In genomic region chr9:136958898-136959850, GRCh38 we compare ENCODE assay signal across 22 cellular contexts. TPM values are rescaled to one million over a fixed set of nuclear protein-coding genes. Genes with fewer than 3 reads are reported as not detected.
DNase-seq lines count a peak whose midpoint lies in the region; ATAC-seq, FAIRE-seq and TF ChIP-seq lines count a peak whose summit lies in the region.
"Had no signal": no experiment of that assay in that cellular context is flagged by ENCODE, and none has a peak within 500 bp of the region (broad histone marks: within the 10 kb centered on the region; RNA-seq: fewer than 3 reads in every experiment).

No MANE protein-coding gene starts in this region.

- TF ChIP-seq CTCF in IMR-90 (conservative IDR thresholded peaks at IDR 0.05; ENCODE audit: low read depth, low read length) (no peak), H1 (IDR thresholded peaks at IDR 0.05; ENCODE audit: control extremely low read depth in 1 of 3, insufficient read depth in 1 of 3, low read depth in 1 of 3, low read length in 3 of 3) (no peak)

- H4K5ac ChIP-seq in IMR-90 (ENCODE audit: low read depth, low read length): no peak overlapping the region
- H4K5ac ChIP-seq in H1 (ENCODE audit: insufficient read length, low read depth, low read length): no peak overlapping the region

- TF ChIP-seq POLR2A in IMR-90 (IDR thresholded peaks at IDR 0.05; ENCODE audit: low read depth, low read length) (no peak), H1 (IDR thresholded peaks at IDR 0.05; ENCODE audit: control extremely low read depth in 1 of 2, low read depth in 2 of 2, low read length in 2 of 2) (no peak)

- H3K14ac ChIP-seq in IMR-90 (replicated peaks; ENCODE audit: low read depth, low read length) (no peak overlapping the region), H1 (ENCODE audit: insufficient read length) (no peak overlapping the region)

- peaks cover 2% of the 10 kb centered on the region; the same call in 1 of the 2 replicates for H3K9me1 ChIP-seq in IMR-90 (ENCODE audit: insufficient read depth, low read length)

- H3K79me2 ChIP-seq in H1 (ENCODE audit: control insufficient read depth in 1 of 2, insufficient read depth in 2 of 2, low read length in 2 of 2): no peaks in the 10 kb centered on the region

- H3K79me1 ChIP-seq in IMR-90 (ENCODE audit: low read depth in 1 of 2, low read length in 2 of 2) (no peaks in the 10 kb centered on the region), H1 (ENCODE audit: low read depth, low read length) (no peaks in the 10 kb centered on the region; the same call in 1 of the 2 replicates)

- CTCF ChIA-PET in IMR-90 (lab: Yijun Ruan, JAX): no interaction called here
- CTCF ChIA-PET in H1 (lab: Charles Lee; ENCODE audit: partially characterized antibody): interaction anchor here (1.2 to 5.6 kb wide), 4 partner anchors 11 to 108 kb away, joined by 4 to 32 read pairs (median 18); partner anchors contain the start of gene PTGDS

- POLR2A ChIA-PET in activated naive CD8-positive, alpha-beta T cell treated with anti-CD3 and anti-CD28 coated beads, Interleukin-2, amount 10 ng/mL, durations not matched to agents 7 days and 5 days (lab: Charles Lee): interaction anchor here (1.7 kb wide), 1 partner anchor 9 kb away, joined by 5 read pairs; no protein-coding TSS in a partner anchor
- POLR2A ChIA-PET in IMR-90 (lab: Charles Lee; ENCODE audit: unreplicated experiment): no interaction called here
- POLR2A ChIA-PET in H1 (lab: Charles Lee; ENCODE audit: partially characterized antibody): interaction anchor here (1.1 to 1.2 kb wide), 3 partner anchors 8 to 112 kb away, joined by 3 read pairs; no protein-coding TSS in a partner anchor

- H3K27me3 Mint-ChIP-seq in activated naive CD8-positive, alpha-beta T cell treated with anti-CD3 and anti-CD28 coated beads, Interleukin-2, amount 10 ng/mL, durations not matched to agents 7 days and 5 days: no peaks in the 10 kb centered on the region
- H3K27me3 Mint-ChIP-seq in activated naive CD8-positive, alpha-beta T cell treated with anti-CD3 and anti-CD28 coated beads for 36 hours: no peaks in the 10 kb centered on the region

- H3K9ac ChIP-seq in IMR-90 (ENCODE audit: low read depth, low read length) (no peak overlapping the region), H1 (replicated peaks in 1 of 4; ENCODE audit: extremely low read depth in 1 of 4, low read depth in 3 of 4, low read length in 3 of 4) (no peak overlapping the region)

- intact Hi-C loops in IMR-90 (cut with micrococcal nuclease): no loop called here

- H2BK20ac ChIP-seq in IMR-90 (ENCODE audit: low read depth, low read length) (no peak overlapping the region), H1 (ENCODE audit: low read length) (no peak overlapping the region)

- H3K36me3 Mint-ChIP-seq in activated naive CD8-positive, alpha-beta T cell treated with anti-CD3 and anti-CD28 coated beads, Interleukin-2, amount 10 ng/mL, durations not matched to agents 7 days and 5 days: peaks cover 3% of the 10 kb centered on the region
- peaks cover 3% of the 10 kb centered on the region for H3K36me3 Mint-ChIP-seq in activated naive CD8-positive, alpha-beta T cell treated with anti-CD3 and anti-CD28 coated beads for 36 hours
- H3K36me3 Mint-ChIP-seq in stimulated activated effector memory CD8-positive, alpha-beta T cell treated with anti-CD3 and anti-CD28 coated beads, Interleukin-12 subunit alpha, Interleukin-12 subunit beta, amount 100 ng/mL, for 72 hours: no peaks in the 10 kb centered on the region
- H3K36me3 Mint-ChIP-seq: CD14-positive monocyte had no signal

- H2AK9ac ChIP-seq in IMR-90 (replicated peaks; ENCODE audit: low read depth, low read length, poor library complexity): peak overlapping the region; percentile 65

- peak overlapping the region; percentile 58 for H3K27ac Mint-ChIP-seq in activated naive CD8-positive, alpha-beta T cell treated with anti-CD3 and anti-CD28 coated beads, Interleukin-2, amount 10 ng/mL, durations not matched to agents 7 days and 5 days
- no peak overlapping the region for H3K27ac Mint-ChIP-seq in activated naive CD8-positive, alpha-beta T cell treated with anti-CD3 and anti-CD28 coated beads for 36 hours
- H3K27ac Mint-ChIP-seq in stimulated activated effector memory CD8-positive, alpha-beta T cell treated with anti-CD3 and anti-CD28 coated beads, Interleukin-12 subunit alpha, Interleukin-12 subunit beta, amount 100 ng/mL, for 72 hours: peak overlapping the region; percentile 84
- H3K27ac Mint-ChIP-seq: CD14-positive monocyte had no signal

- H3K4ac ChIP-seq in IMR-90 (ENCODE audit: low read depth, low read length) (no peak overlapping the region), H1 (replicated peaks; ENCODE audit: insufficient read length, low read depth, low read length) (peak overlapping the region; percentile 38)

- H3K27ac ChIP-seq in IMR-90 (ENCODE audit: insufficient read depth, low read length) (no peak overlapping the region), H1 (ENCODE audit: low read depth, low read length) (no peak overlapping the region; the same call in 1 of the 2 replicates)

- H3K18ac ChIP-seq in IMR-90 (ENCODE audit: low read depth, low read length) (no peak overlapping the region), H1 (ENCODE audit: extremely low read depth, low read length) (no peak overlapping the region)

- H2AK5ac ChIP-seq in IMR-90 (ENCODE audit: low read depth, low read length) (no peak overlapping the region), H1 (ENCODE audit: low read depth, low read length) (no peak overlapping the region)

- no peak overlapping the region for H2BK5ac ChIP-seq in IMR-90 (ENCODE audit: low read depth, low read length, poor library complexity, severe bottlenecking)
- H2BK5ac ChIP-seq in H1 (ENCODE audit: low read depth, low read length): no peak overlapping the region

- no peak overlapping the region for H2AFZ ChIP-seq in IMR-90 (replicated peaks; ENCODE audit: low read length, poor library complexity)
- H2AFZ ChIP-seq in H1 (ENCODE audit: low read length): no peak overlapping the region

- TF ChIP-seq EP300 in H1 (IDR thresholded peaks at IDR 0.05; ENCODE audit: borderline replicate concordance in 1 of 2, low read depth in 2 of 2, low read length in 2 of 2): no peak

- DNase-seq in activated naive CD8-positive, alpha-beta T cell treated with anti-CD3 and anti-CD28 coated beads, Interleukin-2, amount 10 ng/mL, durations not matched to agents 7 days and 5 days: no peak
- DNase-seq in activated naive CD8-positive, alpha-beta T cell treated with anti-CD3 and anti-CD28 coated beads for 36 hours: no peak
- DNase-seq in IMR-90 (no peak), H1 (ENCODE audit: low read depth in 1 of 2, low spot score in 2 of 2) (no peak), HUDEP-2 (lab: John Stamatoyannopoulos, UW; ENCODE audit: unreplicated experiment in 76 of 76) (no peak), hypothalamus (lab: John Stamatoyannopoulos, UW) (no peak)
- no peak for DNase-seq in stimulated activated effector memory CD8-positive, alpha-beta T cell treated with anti-CD3 and anti-CD28 coated beads, Interleukin-12 subunit alpha, Interleukin-12 subunit beta, amount 100 ng/mL, for 72 hours (ENCODE audit: low spot score in 2 of 2)
- DNase-seq in stimulated activated CD8-positive, alpha-beta memory T cell treated with anti-CD3 and anti-CD28 coated beads, Interleukin-4, amount 100 ng/mL, for 48 hours: no peak
- DNase-seq: Calu3, DMS79, KBM-7, NCI-H1105, NCI-H1694 treated with DMSO at 0.1 percent for 48 hours, NCI-H446, Right ventricle myocardium superior had no signal

- in situ Hi-C loops in IMR-90 (cut with MboI; ENCODE audit: low sequenced_read_pairs): no loop called here

- H4K91ac ChIP-seq in IMR-90 (ENCODE audit: insufficient read depth, low read depth, low read length) (no peak overlapping the region), H1 (replicated peaks; ENCODE audit: insufficient read length, low read length) (no peak overlapping the region)

- H2BK120ac ChIP-seq in IMR-90 (ENCODE audit: low read depth, low read length): no peak overlapping the region
- no peak overlapping the region for H2BK120ac ChIP-seq in H1 (replicated peaks; ENCODE audit: low read depth, low read length)

- peaks cover 9% of the 10 kb centered on the region for H3K4me1 Mint-ChIP-seq in activated naive CD8-positive, alpha-beta T cell treated with anti-CD3 and anti-CD28 coated beads, Interleukin-2, amount 10 ng/mL, durations not matched to agents 7 days and 5 days
- peaks cover 5% of the 10 kb centered on the region for H3K4me1 Mint-ChIP-seq in activated naive CD8-positive, alpha-beta T cell treated with anti-CD3 and anti-CD28 coated beads for 36 hours
- peaks cover 66% of the 10 kb centered on the region for H3K4me1 Mint-ChIP-seq in stimulated activated effector memory CD8-positive, alpha-beta T cell treated with anti-CD3 and anti-CD28 coated beads, Interleukin-12 subunit alpha, Interleukin-12 subunit beta, amount 100 ng/mL, for 72 hours

- peaks cover 12% of the 10 kb centered on the region; the same call in 1 of the 2 replicates for H3K23me2 ChIP-seq in H1 (ENCODE audit: low read depth, low read length)

- no peak overlapping the region for H3K4me3 ChIP-seq in IMR-90 (ENCODE audit: insufficient read depth, low read depth, low read length)
- H3K4me3 ChIP-seq in H1 (ENCODE audit: extremely low read depth in 1 of 4, insufficient read depth in 2 of 4, low read depth in 3 of 4, low read length in 4 of 4): no peak overlapping the region
- H3K4me3 ChIP-seq: A549, GM12878, HAP-1 had no signal

- H3K56ac ChIP-seq in IMR-90 (ENCODE audit: extremely low read depth, insufficient read depth, low read length): no peak overlapping the region
- no peak overlapping the region for H3K56ac ChIP-seq in H1 (replicated peaks; ENCODE audit: insufficient read length, low read depth, low read length)

- H4K20me1 ChIP-seq in IMR-90 (ENCODE audit: insufficient read depth, low read length) (no peaks in the 10 kb centered on the region), H1 (replicated peaks in 1 of 2; ENCODE audit: control insufficient read depth in 1 of 2, insufficient read depth in 2 of 2, low read length in 2 of 2) (peaks cover 0 to 6% of the 10 kb centered on the region in 2 experiments)

- no peak for FAIRE-seq in H1 (lab: Jason Lieb, UNC)
- FAIRE-seq: A549, GM12878 had no signal

- dilution Hi-C loops in IMR-90 (cut with HindIII; ENCODE audit: low sequenced_read_pairs, unreplicated experiment): no loop called here

- ATAC-seq in activated naive CD8-positive, alpha-beta T cell treated with anti-CD3 and anti-CD28 coated beads, Interleukin-2, amount 10 ng/mL, durations not matched to agents 7 days and 5 days (ENCODE audit: low read depth): no peak
- no peak for ATAC-seq in IMR-90 (ENCODE audit: low read depth)
- no peak for ATAC-seq in stimulated activated effector memory CD8-positive, alpha-beta T cell treated with anti-CD3 and anti-CD28 coated beads, Interleukin-12 subunit alpha, Interleukin-12 subunit beta, amount 100 ng/mL, for 72 hours
- ATAC-seq: A549, GM12878 had no signal

- WGBS in IMR-90 (ENCODE audit: extremely low coverage in 2 of 2, insufficient read length in 1 of 2), 2 experiments: 100% methylated on average over 2 of the region's 28 CpGs; no CpG with 5 or more reads in 1 of the 2 experiments
- WGBS in H1 (ENCODE audit: extremely low coverage in 1 of 2, insufficient coverage in 1 of 2, insufficient read length in 1 of 2, insufficient replicate concordance in 2 of 2, low coverage in 1 of 2, low lambda C conversion rate in 2 of 2, missing lambda C conversion rate in 1 of 2), 2 experiments: 92% methylated on average over 23 of the region's 28 CpGs; no CpG with 5 or more reads in 1 of the 2 experiments

- peaks cover 3% of the 10 kb centered on the region for H3K9me3 ChIP-seq in IMR-90 (ENCODE audit: control insufficient read depth, insufficient read depth, low read length)
- no peaks in the 10 kb centered on the region for H3K9me3 ChIP-seq in H1 (ENCODE audit: insufficient read depth in 2 of 2, low read depth in 1 of 2, low read length in 1 of 2)
- H3K9me3 ChIP-seq: A549, HAP-1 had no signal

- TF ChIP-seq RAD21 in IMR-90 (IDR thresholded peaks at IDR 0.05; ENCODE audit: low read length): no peak
- TF ChIP-seq RAD21 in H1 (IDR thresholded peaks at IDR 0.05 in 1 of 2, conservative IDR thresholded peaks at IDR 0.05 in 1 of 2; ENCODE audit: low read depth in 2 of 2, low read length in 2 of 2): no peak

- H3K4me1 ChIP-seq in IMR-90 (ENCODE audit: control insufficient read depth, insufficient read depth, low read length) (no peaks in the 10 kb centered on the region), H1 (replicated peaks in 1 of 4; ENCODE audit: control insufficient read depth in 3 of 4, insufficient read depth in 4 of 4, low read length in 3 of 4) (peaks cover 0 to 2% (median under 1%) of the 10 kb centered on the region in 4 experiments; a peak in 3 of 7 replicates)
- H3K4me1 ChIP-seq: HAP-1 had no signal

- H3K9me3 Mint-ChIP-seq in activated naive CD8-positive, alpha-beta T cell treated with anti-CD3 and anti-CD28 coated beads, Interleukin-2, amount 10 ng/mL, durations not matched to agents 7 days and 5 days: peaks cover 7% of the 10 kb centered on the region
- no peaks in the 10 kb centered on the region for H3K9me3 Mint-ChIP-seq in activated naive CD8-positive, alpha-beta T cell treated with anti-CD3 and anti-CD28 coated beads for 36 hours
- H3K9me3 Mint-ChIP-seq in stimulated activated effector memory CD8-positive, alpha-beta T cell treated with anti-CD3 and anti-CD28 coated beads, Interleukin-12 subunit alpha, Interleukin-12 subunit beta, amount 100 ng/mL, for 72 hours: peaks cover 5% of the 10 kb centered on the region

- BruUV-seq in IMR-90 (replicated peaks; lab: Mats Ljungman, UMichigan): no TSS peak

- H2BK15ac ChIP-seq in IMR-90 (ENCODE audit: low read depth, low read length) (no peak overlapping the region), H1 (ENCODE audit: low read length) (no peak overlapping the region; the same call in 1 of the 2 replicates)

- H4K8ac ChIP-seq in IMR-90 (ENCODE audit: low read depth in 2 of 2, low read length in 2 of 2) (no peak overlapping the region), H1 (ENCODE audit: extremely low read depth, insufficient read depth, low read length) (0 out of 2 replicates have a peak overlapping the region, but pooled peaks have one; percentile 79)

- H3K4me3 Mint-ChIP-seq in activated naive CD8-positive, alpha-beta T cell treated with anti-CD3 and anti-CD28 coated beads, Interleukin-2, amount 10 ng/mL, durations not matched to agents 7 days and 5 days: no peak overlapping the region
- H3K4me3 Mint-ChIP-seq in activated naive CD8-positive, alpha-beta T cell treated with anti-CD3 and anti-CD28 coated beads for 36 hours: no peak overlapping the region
- H3K4me3 Mint-ChIP-seq in stimulated activated effector memory CD8-positive, alpha-beta T cell treated with anti-CD3 and anti-CD28 coated beads, Interleukin-12 subunit alpha, Interleukin-12 subunit beta, amount 100 ng/mL, for 72 hours: no peak overlapping the region
- H3K4me3 Mint-ChIP-seq: CD14-positive monocyte had no signal

- no peak overlapping the region for H2BK12ac ChIP-seq in H1 (ENCODE audit: low read depth, low read length)

- H3K27me3 ChIP-seq in IMR-90 (ENCODE audit: control insufficient read depth, insufficient read depth, low read length) (peaks cover 24% of the 10 kb centered on the region), H1 (replicated peaks in 1 of 4; ENCODE audit: control insufficient read depth in 3 of 4, extremely low read depth in 1 of 4, insufficient read depth in 3 of 4, low read length in 3 of 4) (no peaks in the 10 kb centered on the region)

- H3K4me2 ChIP-seq in IMR-90 (ENCODE audit: low read depth, low read length) (no peak overlapping the region), H1 (ENCODE audit: insufficient read depth in 1 of 2, low read depth in 2 of 2, low read length in 2 of 2) (no peak overlapping the region)
- H3K4me2 ChIP-seq: A549 had no signal

- H3K36me3 ChIP-seq in IMR-90 (ENCODE audit: control insufficient read depth, insufficient read depth, low read length): no peaks in the 10 kb centered on the region
- H3K36me3 ChIP-seq in H1 (ENCODE audit: control insufficient read depth in 2 of 4, insufficient read depth in 4 of 4, low read length in 3 of 4): no peaks in the 10 kb centered on the region
- H3K36me3 ChIP-seq: HAP-1 had no signal

- H3K23ac ChIP-seq in IMR-90 (ENCODE audit: low read depth, low read length): no peak overlapping the region
- no peak overlapping the region for H3K23ac ChIP-seq in H1 (ENCODE audit: insufficient read length)

RNA-seq across cellular contexts. Expression of gene LCN12, which starts 7.1 kb away (rescaled TPM):
- 1 to 10 TPM in 1 of 2 experiments, under 1 TPM in 1; 0.91 to 1.1 TPM for total RNA-seq in activated naive CD8-positive, alpha-beta T cell treated with anti-CD3 and anti-CD28 coated beads, Interleukin-2, amount 10 ng/mL, durations not matched to agents 7 days and 5 days
- 1 to 10 TPM in 1 of 2 experiments, under 1 TPM in 1; 0.84 to 1.2 TPM for total RNA-seq in activated naive CD8-positive, alpha-beta T cell treated with anti-CD3 and anti-CD28 coated beads for 36 hours
- total RNA-seq in IMR-90 (2012; rRNA removed): not detected in 2 replicates
- 0.12 TPM in 1 of 2 replicates, not detected in the other for polyA plus RNA-seq in IMR-90 (2012; rRNA removed)
- polyA plus RNA-seq in IMR-90 (2012; cell fraction: cytosol; rRNA removed): not detected in 2 replicates
- 1.7 and 4.3 TPM in 2 replicates for polyA plus RNA-seq in IMR-90 (2012; cell fraction: nucleus; rRNA removed; ENCODE audit: low replicate concordance)
- total RNA-seq in H1 (2021; fragmentation: NEBNext Ultra II Directional; extraction: Animal tissue kit (Norgen Biotek cat#: 25700)): 1.5 and 1.7 TPM in 2 replicates
- 1.1 and 2.1 TPM in 2 replicates for polyA plus RNA-seq in H1 (2011; rRNA removed)
- 1.2 TPM for polyA plus RNA-seq in H1 (2011; cell fraction: cytosol; rRNA removed)
- polyA plus RNA-seq in H1 (2011; cell fraction: nucleus; rRNA removed): 20.2 TPM
- 0.91 to 2.5 TPM (median 1.7 TPM) in 4 replicates for polyA plus RNA-seq in H1 (2012, experiment 1 of 2)
- 0.35 TPM for polyA plus RNA-seq in H1 (2012, experiment 2 of 2)
- 0.43 TPM for polyA plus RNA-seq in H1 (2013, experiment 1 of 2)
- 0.39 TPM for polyA plus RNA-seq in H1 (2013, experiment 2 of 2)
- polyA minus RNA-seq in H1 (2011; rRNA and poly(A)+ RNA removed): 0.12 and 1.3 TPM in 2 replicates
- not detected for polyA minus RNA-seq in H1 (2011; cell fraction: cytosol; rRNA and poly(A)+ RNA removed)
- polyA minus RNA-seq in H1 (2011; cell fraction: nucleus; rRNA and poly(A)+ RNA removed): 0.40 TPM
- total RNA-seq: G401, HT1080, M059J had no signal
- polyA plus RNA-seq: CD14-positive monocyte had no signal

RNA-seq across cellular contexts. Expression of gene C8G, which starts 14.1 kb away (rescaled TPM):
- total RNA-seq in activated naive CD8-positive, alpha-beta T cell treated with anti-CD3 and anti-CD28 coated beads, Interleukin-2, amount 10 ng/mL, durations not matched to agents 7 days and 5 days: 1 to 10 TPM; 1.5 to 3.6 TPM
- under 1 TPM in 1 of 2 experiments, not detected in 1; 0.90 TPM for total RNA-seq in activated naive CD8-positive, alpha-beta T cell treated with anti-CD3 and anti-CD28 coated beads for 36 hours
- not detected in 2 replicates for total RNA-seq in IMR-90 (2012; rRNA removed)
- polyA plus RNA-seq in IMR-90 (2012; rRNA removed) (0.37 and 0.80 TPM in 2 replicates), H1 (2011; rRNA removed) (0.62 and 1.8 TPM in 2 replicates)
- polyA plus RNA-seq in IMR-90 (2012; cell fraction: cytosol; rRNA removed): 0.35 TPM in 1 of 2 replicates, not detected in the other
- polyA plus RNA-seq in IMR-90 (2012; cell fraction: nucleus; rRNA removed; ENCODE audit: low replicate concordance): 3.0 and 9.7 TPM in 2 replicates
- total RNA-seq in H1 (2021; fragmentation: NEBNext Ultra II Directional; extraction: Animal tissue kit (Norgen Biotek cat#: 25700)): 0.80 TPM in 1 of 2 replicates, not detected in the other
- 1.4 TPM for polyA plus RNA-seq in H1 (2011; cell fraction: cytosol; rRNA removed)
- polyA plus RNA-seq in H1 (2011; cell fraction: nucleus; rRNA removed): 8.4 TPM
- 0.88 to 1.5 TPM in 2 of 4 replicates, not detected in the others for polyA plus RNA-seq in H1 (2012, experiment 1 of 2)
- polyA plus RNA-seq in H1 (2012, experiment 2 of 2): not detected
- polyA plus RNA-seq in H1 (2013, experiment 1 of 2): 1.6 TPM
- polyA plus RNA-seq in H1 (2013, experiment 2 of 2): 0.75 TPM
- not detected in 2 replicates for polyA minus RNA-seq in H1 (2011; rRNA and poly(A)+ RNA removed)
- polyA minus RNA-seq in H1 (2011; cell fraction: cytosol; rRNA and poly(A)+ RNA removed): not detected
- not detected for polyA minus RNA-seq in H1 (2011; cell fraction: nucleus; rRNA and poly(A)+ RNA removed)
- total RNA-seq: G401 had no signal

RNA-seq across cellular contexts. Expression of gene FBXW5, which starts 14.6 kb away (rescaled TPM):
- total RNA-seq in activated naive CD8-positive, alpha-beta T cell treated with anti-CD3 and anti-CD28 coated beads, Interleukin-2, amount 10 ng/mL, durations not matched to agents 7 days and 5 days: 100 to 1,000 TPM; 103 to 104 TPM
- total RNA-seq in activated naive CD8-positive, alpha-beta T cell treated with anti-CD3 and anti-CD28 coated beads for 36 hours: 10 to 100 TPM; 55.6 to 59.3 TPM
- 65.1 and 72.2 TPM in 2 replicates for total RNA-seq in IMR-90 (2012; rRNA removed)
- 80.2 and 95.4 TPM in 2 replicates for polyA plus RNA-seq in IMR-90 (2012; rRNA removed)
- polyA plus RNA-seq in IMR-90 (2012; cell fraction: cytosol; rRNA removed): 49.2 and 116 TPM in 2 replicates
- 316 and 1,080 TPM in 2 replicates for polyA plus RNA-seq in IMR-90 (2012; cell fraction: nucleus; rRNA removed; ENCODE audit: low replicate concordance)
- total RNA-seq in H1 (2021; fragmentation: NEBNext Ultra II Directional; extraction: Animal tissue kit (Norgen Biotek cat#: 25700)): 49.0 and 49.5 TPM in 2 replicates
- polyA plus RNA-seq in H1 (2011; rRNA removed): 71.0 and 93.6 TPM in 2 replicates
- 63.6 TPM for polyA plus RNA-seq in H1 (2011; cell fraction: cytosol; rRNA removed)
- polyA plus RNA-seq in H1 (2011; cell fraction: nucleus; rRNA removed): 128 TPM
- polyA plus RNA-seq in H1 (2012, experiment 1 of 2): 21.9 to 43.5 TPM (median 42.5 TPM) in 4 replicates
- 42.7 TPM for polyA plus RNA-seq in H1 (2012, experiment 2 of 2)
- 31.4 TPM for polyA plus RNA-seq in H1 (2013, experiment 1 of 2)
- polyA plus RNA-seq in H1 (2013, experiment 2 of 2): 30.2 TPM
- polyA minus RNA-seq in H1 (2011; rRNA and poly(A)+ RNA removed): 30.9 and 37.2 TPM in 2 replicates
- 67.3 TPM for polyA minus RNA-seq in H1 (2011; cell fraction: cytosol; rRNA and poly(A)+ RNA removed)
- polyA minus RNA-seq in H1 (2011; cell fraction: nucleus; rRNA and poly(A)+ RNA removed): 46.9 TPM

RNA-seq across cellular contexts. Expression of gene PTGDS, which starts 18.1 kb away (rescaled TPM):
- total RNA-seq in activated naive CD8-positive, alpha-beta T cell treated with anti-CD3 and anti-CD28 coated beads, Interleukin-2, amount 10 ng/mL, durations not matched to agents 7 days and 5 days: 1 to 10 TPM; 1.3 to 3.3 TPM
- total RNA-seq in activated naive CD8-positive, alpha-beta T cell treated with anti-CD3 and anti-CD28 coated beads for 36 hours: not detected
- total RNA-seq in IMR-90 (2012; rRNA removed): not detected in 2 replicates
- 0.87 and 1.2 TPM in 2 replicates for polyA plus RNA-seq in IMR-90 (2012; rRNA removed)
- polyA plus RNA-seq in IMR-90 (2012; cell fraction: cytosol; rRNA removed): 3.1 and 4.8 TPM in 2 replicates
- polyA plus RNA-seq in IMR-90 (2012; cell fraction: nucleus; rRNA removed; ENCODE audit: low replicate concordance): 6.0 and 7.3 TPM in 2 replicates
- 2.2 and 2.3 TPM in 2 replicates for total RNA-seq in H1 (2021; fragmentation: NEBNext Ultra II Directional; extraction: Animal tissue kit (Norgen Biotek cat#: 25700))
- polyA plus RNA-seq in H1 (2011; rRNA removed): 1.7 and 2.5 TPM in 2 replicates
- polyA plus RNA-seq in H1 (2011; cell fraction: cytosol; rRNA removed): 1.1 TPM
- 6.2 TPM for polyA plus RNA-seq in H1 (2011; cell fraction: nucleus; rRNA removed)
- polyA plus RNA-seq in H1 (2012, experiment 1 of 2): 0.66 to 1.3 TPM (median 0.98 TPM) in 4 replicates
- polyA plus RNA-seq in H1 (2012, experiment 2 of 2): 1.4 TPM
- 1.4 TPM for polyA plus RNA-seq in H1 (2013, experiment 1 of 2)
- 2.0 TPM for polyA plus RNA-seq in H1 (2013, experiment 2 of 2)
- polyA minus RNA-seq in H1 (2011; rRNA and poly(A)+ RNA removed): 0.54 TPM in 1 of 2 replicates, not detected in the other
- polyA minus RNA-seq in H1 (2011; cell fraction: cytosol; rRNA and poly(A)+ RNA removed): not detected
- polyA minus RNA-seq in H1 (2011; cell fraction: nucleus; rRNA and poly(A)+ RNA removed): 1.9 TPM
- total RNA-seq: Calu3, G401, GM12878, HT1080, M059J had no signal
- polyA plus RNA-seq: GM12878 had no signal

RNA-seq across cellular contexts. Expression of gene LCNL1, which starts 23.6 kb away (rescaled TPM):
- total RNA-seq in activated naive CD8-positive, alpha-beta T cell treated with anti-CD3 and anti-CD28 coated beads, Interleukin-2, amount 10 ng/mL, durations not matched to agents 7 days and 5 days: under 1 TPM; 0.33 to 0.48 TPM
- total RNA-seq in activated naive CD8-positive, alpha-beta T cell treated with anti-CD3 and anti-CD28 coated beads for 36 hours: not detected
- not detected in 2 replicates for total RNA-seq in IMR-90 (2012; rRNA removed)
- polyA plus RNA-seq in IMR-90 (2012; rRNA removed): 0.13 and 0.15 TPM in 2 replicates
- polyA plus RNA-seq in IMR-90 (2012; cell fraction: cytosol; rRNA removed): 0.04 TPM in 1 of 2 replicates, not detected in the other
- 2.4 and 4.0 TPM in 2 replicates for polyA plus RNA-seq in IMR-90 (2012; cell fraction: nucleus; rRNA removed; ENCODE audit: low replicate concordance)
- total RNA-seq in H1 (2021; fragmentation: NEBNext Ultra II Directional; extraction: Animal tissue kit (Norgen Biotek cat#: 25700)): 0.15 TPM in 1 of 2 replicates, not detected in the other
- polyA plus RNA-seq in H1 (2011; rRNA removed): 0.11 and 0.35 TPM in 2 replicates
- polyA plus RNA-seq in H1 (2011; cell fraction: cytosol; rRNA removed): 0.21 TPM
- polyA plus RNA-seq in H1 (2011; cell fraction: nucleus; rRNA removed): 1.5 TPM
- 0.07 TPM in 1 of 4 replicates, not detected in the others for polyA plus RNA-seq in H1 (2012, experiment 1 of 2)
- polyA plus RNA-seq in H1 (2012, experiment 2 of 2): 0.13 TPM
- polyA plus RNA-seq in H1 (2013, experiment 1 of 2): 0.18 TPM
- 0.06 TPM for polyA plus RNA-seq in H1 (2013, experiment 2 of 2)
- polyA minus RNA-seq in H1 (2011; rRNA and poly(A)+ RNA removed): 0.25 TPM in 1 of 2 replicates, not detected in the other
- polyA minus RNA-seq in H1 (2011; cell fraction: cytosol; rRNA and poly(A)+ RNA removed): not detected
- 1.00 TPM for polyA minus RNA-seq in H1 (2011; cell fraction: nucleus; rRNA and poly(A)+ RNA removed)
- total RNA-seq: Calu3, G401, GM12878, HT1080, M059J had no signal
- polyA plus RNA-seq: CD14-positive monocyte, GM12878 had no signal
